17 cellular contexts compared by ENCODE assay signal in genomic region chr14:83162351-83162929, GRCh38.
"Had no signal": no experiment of that assay in that cellular context is flagged by ENCODE, and none has a peak within 500 bp of the region (broad histone marks: within the 10 kb centered on the region; RNA-seq: fewer than 3 reads in every experiment).

No MANE protein-coding gene starts in this region.

- H3K4me3 ChIP-seq: dorsolateral prefrontal cortex, gastrocnemius medialis, lower lobe of right lung, pancreas, right lobe of liver, smooth muscle cell, transverse colon, upper lobe of right lung, uterus had no signal

- H3K36me3 ChIP-seq: gastrocnemius medialis, lower lobe of right lung, pancreas, right lobe of liver, transverse colon, upper lobe of right lung, uterus had no signal

- H3K9me3 ChIP-seq: gastrocnemius medialis, lower lobe of right lung, pancreas, right lobe of liver, transverse colon, upper lobe of right lung, uterus had no signal

- H3K4me2 ChIP-seq: smooth muscle cell had no signal

- DNase-seq: dorsolateral prefrontal cortex; effector CD4-positive, alpha-beta T cell; gastrocnemius medialis; head of caudate nucleus; left ventricle myocardium superior; lower lobe of right lung; natural killer cell; occipital lobe; pancreas; right lobe of liver; stimulated activated CD4-positive, alpha-beta T cell treated with anti-CD3 and anti-CD28 coated beads, Interleukin-4, amount 100 ng/mL, for 4 hours; stimulated activated naive CD8-positive, alpha-beta T cell treated with anti-CD3 and anti-CD28 coated beads, Interleukin-15, Interleukin-2, amounts not matched to agents 100 U/mL and 50 U/mL, for 24 hours; transverse colon; upper lobe of right lung; uterus had no signal

- H3K27ac ChIP-seq: dorsolateral prefrontal cortex, gastrocnemius medialis, lower lobe of right lung, right lobe of liver, transverse colon, upper lobe of right lung, uterus had no signal

- H3K27me3 ChIP-seq: dorsolateral prefrontal cortex, gastrocnemius medialis, pancreas, right lobe of liver, transverse colon, upper lobe of right lung, uterus had no signal

- ATAC-seq: gastrocnemius medialis; left ventricle myocardium superior; lower lobe of right lung; natural killer cell; right lobe of liver; stimulated activated memory B cell treated with anti-CD40 and anti-IgM and Interleukin-4, amounts not matched to agents 10 μg/mL and 1 μg/mL and 100 μg/mL, for 72 hours; stimulated activated naive CD8-positive, alpha-beta T cell treated with anti-CD3 and anti-CD28 coated beads, Interleukin-15, Interleukin-2, amounts not matched to agents 100 U/mL and 50 U/mL, for 24 hours; upper lobe of right lung had no signal

- H3K4me1 ChIP-seq: gastrocnemius medialis, lower lobe of right lung, pancreas, right lobe of liver, transverse colon, upper lobe of right lung, uterus had no signal
